ENCODE assay signal across 1 cellular context in the genomic region with DNA sequence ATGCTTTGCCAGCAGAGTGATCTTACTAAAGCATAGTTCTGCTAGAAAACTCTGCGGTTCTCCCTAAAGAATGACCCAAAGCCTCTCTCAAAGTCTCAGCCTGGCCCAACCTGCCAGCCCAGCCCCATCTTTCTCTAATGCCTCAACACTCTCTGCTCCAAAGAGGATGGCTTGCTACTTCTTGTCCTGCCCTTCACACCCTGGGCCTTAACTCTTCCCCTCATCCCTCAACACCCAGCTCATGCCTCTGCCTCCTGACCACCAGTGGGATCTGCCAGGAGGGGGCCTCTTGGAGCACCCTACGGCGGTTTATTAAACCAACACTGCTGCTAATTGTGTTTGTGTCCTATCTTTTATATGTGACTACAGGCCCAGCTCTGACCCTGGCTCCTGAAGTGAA.
TF ChIP-seq lines count a peak whose summit lies in the region.

No MANE protein-coding gene starts in this region.

TF ChIP-seq in HEK293T, 16 proteins besides CTCF, POLR2A, EP300 and RAD21:
- TF ChIP-seq FOXK2 (IDR thresholded peaks at IDR 0.05) (no peak), FOXA1 (IDR thresholded peaks at IDR 0.05) (no peak), SUZ12 (IDR thresholded peaks at IDR 0.05) (no peak), TARDBP (IDR thresholded peaks at IDR 0.05) (no peak), HDGF (IDR thresholded peaks at IDR 0.05; ENCODE audit: borderline replicate concordance) (no peak), ELF4 (IDR thresholded peaks at IDR 0.05) (no peak), SP1 (IDR thresholded peaks at IDR 0.05) (no peak), ARNT (IDR thresholded peaks at IDR 0.05) (no peak), BHLHE40 (IDR thresholded peaks at IDR 0.05; ENCODE audit: borderline replicate concordance) (no peak), CTBP1 (IDR thresholded peaks at IDR 0.05; ENCODE audit: borderline replicate concordance) (no peak)
- TF ChIP-seq, protein P1, sequence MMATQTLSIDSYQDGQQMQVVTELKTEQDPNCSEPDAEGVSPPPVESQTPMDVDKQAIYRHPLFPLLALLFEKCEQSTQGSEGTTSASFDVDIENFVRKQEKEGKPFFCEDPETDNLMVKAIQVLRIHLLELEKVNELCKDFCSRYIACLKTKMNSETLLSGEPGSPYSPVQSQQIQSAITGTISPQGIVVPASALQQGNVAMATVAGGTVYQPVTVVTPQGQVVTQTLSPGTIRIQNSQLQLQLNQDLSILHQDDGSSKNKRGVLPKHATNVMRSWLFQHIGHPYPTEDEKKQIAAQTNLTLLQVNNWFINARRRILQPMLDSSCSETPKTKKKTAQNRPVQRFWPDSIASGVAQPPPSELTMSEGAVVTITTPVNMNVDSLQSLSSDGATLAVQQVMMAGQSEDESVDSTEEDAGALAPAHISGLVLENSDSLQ (IDR thresholded peaks at IDR 0.05), result no peak
TF ChIP-seq in HEK293T: peak in this region for 0.
